ENCODE assay signal across 8 cellular contexts in the genomic region with DNA sequence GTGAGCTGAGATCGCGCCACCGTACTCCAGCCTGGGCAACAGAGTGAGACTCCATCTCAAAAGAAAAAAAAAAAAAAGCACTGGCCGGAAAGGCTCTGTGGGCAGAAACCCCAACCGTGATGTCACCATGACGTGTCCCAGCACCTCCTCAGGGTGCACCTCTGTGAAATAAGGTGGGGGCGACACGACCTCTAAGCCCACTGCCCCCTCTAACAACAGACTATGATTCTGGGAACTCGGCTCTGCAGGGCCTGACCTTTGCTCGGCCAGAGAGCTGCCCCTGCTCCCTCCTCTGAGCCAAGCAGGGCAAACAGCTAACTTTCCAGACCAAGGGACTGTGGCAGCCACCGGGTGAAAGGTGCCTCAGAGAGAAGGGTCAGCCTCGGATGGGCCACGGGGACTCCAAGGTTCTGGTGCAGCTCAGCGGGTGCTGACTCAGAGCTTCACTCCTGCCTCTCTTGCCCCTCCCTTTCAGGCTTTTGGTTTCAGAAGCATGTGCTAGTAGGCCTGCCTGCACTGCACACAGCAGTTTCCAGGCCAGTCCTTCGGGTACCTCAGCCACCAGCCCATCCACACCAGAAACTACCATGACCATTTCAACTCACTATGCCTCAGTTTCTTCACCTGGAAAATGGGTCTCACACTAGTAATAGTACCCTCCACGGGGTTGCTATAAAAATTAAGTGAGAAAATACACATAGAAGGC. TPM values are rescaled to one million over a fixed set of nuclear protein-coding genes. Genes with fewer than 3 reads are reported as not detected.
DNase-seq lines count a peak whose midpoint lies in the region; ATAC-seq lines count a peak whose summit lies in the region.

No MANE protein-coding gene starts in this region.

- H3K4me3 ChIP-seq in skin epidermis (no peak overlapping the region), HAP-1 (no peak overlapping the region)

- no peaks in the 10 kb centered on the region for H3K9me3 ChIP-seq in HAP-1

- in situ Hi-C loops in HAP-1 (cut with MboI; ENCODE audit: low sequenced_read_pairs): loop anchor here (25.0 kb wide), 1 partner anchor 378 kb away; a partner anchor contains a TSS

- peak; percentile 74 for DNase-seq in GM19238 (ENCODE audit: insufficient read length, low spot score)
- DNase-seq in activated T-cell treated with anti-CD3 and anti-CD28 coated beads for 24 hours (ENCODE audit: low read depth): peak; percentile 53
- DNase-seq in fibroblast of gingiva (ENCODE audit: low read depth): peak; percentile 81
- DNase-seq in HAP-1 (ENCODE audit: low spot score in 2 of 2): no peak
- no peak for DNase-seq in superior temporal gyrus (ENCODE audit: extremely low spot score)
- no peak for DNase-seq in H4 (ENCODE audit: low spot score)

- H3K36me3 ChIP-seq in HAP-1 (replicated peaks): peaks cover 14% of the 10 kb centered on the region

- peaks cover 7% of the 10 kb centered on the region for H3K4me1 ChIP-seq in HAP-1

- ATAC-seq in HG03565 (IDR thresholded peaks at IDR 0.05; ENCODE audit: unreplicated experiment): peak; percentile 42

- no peaks in the 10 kb centered on the region for H3K27me3 ChIP-seq in HAP-1 (ENCODE audit: low read depth)

- H3K27ac ChIP-seq in skin epidermis: peak overlapping the region in 17 of 21 experiments; percentile 70 to 100 (median 98)

RNA-seq across cellular contexts. Expression of a gene that starts 8.0 kb away (rescaled TPM):
- total RNA-seq in H4 (2014; rRNA removed; shearing (Covaris generic)): 57.1 and 70.5 TPM in 2 replicates

RNA-seq across cellular contexts. Expression of a gene that starts 13.9 kb away (rescaled TPM):
- 39.6 and 40.2 TPM in 2 replicates for total RNA-seq in H4 (2014; rRNA removed; shearing (Covaris generic))

RNA-seq across cellular contexts. Expression of a gene that starts 14.3 kb away (rescaled TPM):
- total RNA-seq in H4 (2014; rRNA removed; shearing (Covaris generic)): 120 and 187 TPM in 2 replicates

RNA-seq across cellular contexts. Expression of a gene that starts 23.4 kb away (rescaled TPM):
- 0.37 TPM in 1 of 2 replicates, not detected in the other for total RNA-seq in H4 (2014; rRNA removed; shearing (Covaris generic))

Comparison
In these comparisons a context has a peak if more than half of its experiments do, and no peak if none do; other contexts are left out.
1. DNase-seq: peak in GM19238 (single experiment), activated T-cell treated with anti-CD3 and anti-CD28 coated beads for 24 hours (single experiment) and fibroblast of gingiva (single experiment); none in HAP-1 (0 of 2), superior temporal gyrus (single experiment) and H4 (single experiment).